In genomic region chr10:16698457-16698856, GRCh38 we compare ENCODE assay signal across 14 cellular contexts.
A peak's percentile ranks its signal among the peaks of the same experiment; 100 is the strongest.
DNase-seq lines count a peak whose midpoint lies in the region; ATAC-seq and TF ChIP-seq lines count a peak whose summit lies in the region.
"Had no signal": no experiment of that assay in that cellular context is flagged by ENCODE, and none has a peak within 500 bp of the region (broad histone marks: within the 10 kb centered on the region; RNA-seq: fewer than 3 reads in every experiment).

No MANE protein-coding gene starts in this region.

- H3K4me1 ChIP-seq in hepatocyte (ENCODE audit: insufficient read depth) = no peaks in the 10 kb centered on the region
- H3K4me1 ChIP-seq: BLaER1 treated with 17β-estradiol and CSF1 and Interleukin-3, amounts not matched to agents 10 nM and 100 nM had no signal

- no peak for TF ChIP-seq CTCF in nephron progenitor cell (IDR thresholded peaks at IDR 0.05)
- no peak for TF ChIP-seq CTCF in GM10266 (IDR thresholded peaks at IDR 0.05; ENCODE audit: control insufficient read depth, insufficient read depth, low read depth, missing control alignments)
- TF ChIP-seq CTCF in hepatocyte (IDR thresholded peaks at IDR 0.05; ENCODE audit: poor library complexity) = no peak

- H3K36me3 ChIP-seq in hepatocyte (replicated peaks; ENCODE audit: insufficient read depth, low read depth) = no peaks in the 10 kb centered on the region

- H3K27me3 ChIP-seq in hepatocyte = no peaks in the 10 kb centered on the region
- H3K27me3 ChIP-seq: BLaER1 treated with 17β-estradiol and CSF1 and Interleukin-3, amounts not matched to agents 10 nM and 100 nM had no signal

- peaks cover 29% of the 10 kb centered on the region for H3K36me3 Mint-ChIP-seq in nephron progenitor cell (ENCODE audit: low read depth)

- WGBS in hepatocyte (ENCODE audit: low lambda C conversion rate, missing lambda C conversion rate) = 94% methylated on average over 4 of the region's 4 CpGs

- H3K4me3 Mint-ChIP-seq in nephron progenitor cell = no peak overlapping the region
- H3K4me3 Mint-ChIP-seq: CD4-positive, CD25-positive, alpha-beta regulatory T cell; H9 had no signal

- DNase-seq in HEK293T (ENCODE audit: extremely low spot score) = no peak
- DNase-seq in astrocyte of the hippocampus (ENCODE audit: low read depth, low spot score) = peak; percentile 17
- DNase-seq in nephron progenitor cell = no peak
- DNase-seq in retina = peak; percentile 57
- DNase-seq in GM10266 (ENCODE audit: extremely low spot score) = no peak
- no peak for DNase-seq in hepatocyte (ENCODE audit: low spot score)
- DNase-seq: CD4-positive, CD25-positive, alpha-beta regulatory T cell; DMS53; GOT3; H9 had no signal

- no peaks in the 10 kb centered on the region for H4K20me1 ChIP-seq in hepatocyte (ENCODE audit: insufficient read depth, poor library complexity, severe bottlenecking)

- H3K9me2 ChIP-seq in hepatocyte (replicated peaks; ENCODE audit: insufficient read depth) = no peaks in the 10 kb centered on the region

- H3K4me1 Mint-ChIP-seq in nephron progenitor cell = peaks cover 26% of the 10 kb centered on the region
- H3K4me1 Mint-ChIP-seq: H9 had no signal

- H3K9me3 Mint-ChIP-seq in nephron progenitor cell = peaks cover 21% of the 10 kb centered on the region

- CTCF ChIA-PET in HEK293T (lab: Yijun Ruan, JAX) = no interaction called here

- ATAC-seq in HG02610 (IDR thresholded peaks at IDR 0.05; ENCODE audit: unreplicated experiment) = no peak
- ATAC-seq: GM12878 had no signal

- no peak overlapping the region for H3K27ac ChIP-seq in hepatocyte
- H3K27ac ChIP-seq: BLaER1 treated with 17β-estradiol and CSF1 and Interleukin-3, amounts not matched to agents 10 nM and 100 nM; HL-60 had no signal

- no peak overlapping the region for H3K4me2 ChIP-seq in hepatocyte
- H3K4me2 ChIP-seq: BLaER1 treated with 17β-estradiol and CSF1 and Interleukin-3, amounts not matched to agents 10 nM and 100 nM had no signal

- H2AFZ ChIP-seq in hepatocyte = no peak overlapping the region

- H3K27me3 Mint-ChIP-seq in nephron progenitor cell (ENCODE audit: low read depth, poor library complexity) = peaks cover 8% of the 10 kb centered on the region
- H3K27me3 Mint-ChIP-seq: CD4-positive, CD25-positive, alpha-beta regulatory T cell had no signal

- H3K27ac Mint-ChIP-seq in nephron progenitor cell = peak overlapping the region; percentile 63
- H3K27ac Mint-ChIP-seq: CD4-positive, CD25-positive, alpha-beta regulatory T cell had no signal

- no peak overlapping the region for H3K4me3 ChIP-seq in hepatocyte
- H3K4me3 ChIP-seq: BLaER1 treated with 17β-estradiol and CSF1 and Interleukin-3, amounts not matched to agents 10 nM and 100 nM; GM12878 had no signal

- POLR2A ChIA-PET in HEK293T (lab: Yijun Ruan, JAX) = no interaction called here

- no peaks in the 10 kb centered on the region for H3K9me3 ChIP-seq in hepatocyte (ENCODE audit: low read depth)

- H3K79me2 ChIP-seq in hepatocyte = no peaks in the 10 kb centered on the region

TF ChIP-seq in HEK293T, 16 proteins besides CTCF, POLR2A, EP300 and RAD21:
- TF ChIP-seq PKNOX1 (IDR thresholded peaks at IDR 0.05) (peak; percentile 45; the same call in 1 of the 2 replicates), BHLHE40 (IDR thresholded peaks at IDR 0.05; ENCODE audit: borderline replicate concordance) (no peak), TARDBP (IDR thresholded peaks at IDR 0.05) (no peak), FOXK2 (IDR thresholded peaks at IDR 0.05) (no peak), FOXM1 (IDR thresholded peaks at IDR 0.05; ENCODE audit: borderline replicate concordance) (no peak), CTBP1 (IDR thresholded peaks at IDR 0.05; ENCODE audit: borderline replicate concordance) (no peak), ZNF384 (IDR thresholded peaks at IDR 0.05) (no peak)
TF ChIP-seq in HEK293T: peak in this region for 1.

Comparison
In these comparisons a context has a peak if more than half of its experiments do, and no peak if none do; other contexts are left out.
1. DNase-seq: peak in astrocyte of the hippocampus (single experiment) and retina (single experiment); none in HEK293T (single experiment), nephron progenitor cell (single experiment), GM10266 (single experiment) and hepatocyte (single experiment).